ENCODE assay signal across 9 cellular contexts in the genomic region with DNA sequence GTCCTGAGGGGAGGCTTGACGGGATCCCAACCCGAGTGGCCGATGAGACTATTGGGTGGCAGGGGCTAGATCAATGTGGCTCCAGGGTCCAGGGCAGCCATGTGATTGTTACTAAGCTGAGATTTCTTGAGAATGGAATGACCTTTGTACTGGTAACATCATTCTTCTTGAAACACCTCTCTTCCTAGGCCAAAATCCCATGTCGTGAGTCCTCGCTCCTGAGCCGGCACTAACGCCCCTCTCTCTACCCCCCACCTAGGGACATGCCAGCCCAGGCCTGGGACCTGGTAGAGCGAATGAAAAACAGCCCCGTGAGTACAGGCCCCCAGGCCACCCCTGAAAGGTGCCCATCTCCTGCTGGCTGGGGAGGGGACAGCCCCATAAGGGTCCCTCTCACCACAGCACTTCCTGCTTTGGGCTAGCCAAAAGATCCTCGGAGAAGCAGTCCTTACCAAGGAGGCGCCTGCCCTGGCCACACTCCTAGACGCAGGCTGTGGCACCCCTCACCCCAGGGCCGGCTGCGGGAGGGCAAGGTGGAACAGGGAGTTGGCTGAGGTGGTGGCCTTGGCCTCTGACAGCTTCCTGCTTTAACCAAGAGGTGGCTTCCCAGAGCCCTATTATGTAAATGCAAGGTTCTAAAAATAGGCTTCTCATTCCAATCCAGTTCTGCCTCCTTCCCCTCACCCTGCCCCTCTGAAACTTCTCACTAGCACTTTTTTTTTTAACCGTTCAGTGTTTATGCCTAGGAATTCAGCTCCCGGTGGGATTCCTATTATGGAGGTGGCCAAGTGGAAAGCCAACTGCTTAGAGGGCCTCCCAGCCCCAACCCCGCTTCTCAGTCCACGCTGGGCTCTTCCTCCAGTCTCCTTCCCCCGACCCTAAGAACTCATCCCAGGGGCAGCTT.
DNase-seq lines count a peak whose midpoint lies in the region; ATAC-seq and TF ChIP-seq lines count a peak whose summit lies in the region.
"Had no signal": no experiment of that assay in that cellular context is flagged by ENCODE, and none has a peak within 500 bp of the region (broad histone marks: within the 10 kb centered on the region; RNA-seq: fewer than 3 reads in every experiment).

No MANE protein-coding gene starts in this region.

- TF ChIP-seq CTCF in nephron (IDR thresholded peaks at IDR 0.05; ENCODE audit: unreplicated experiment in 3 of 3): no peak

- peak overlapping the region; percentile 92 for H3K27ac Mint-ChIP-seq in activated CD4-positive, alpha-beta memory T cell treated with anti-CD3 and anti-CD28 coated beads for 36 hours
- H3K27ac Mint-ChIP-seq in nephron: peak overlapping the region; percentile 67 to 93 (median 84)

- H3K36me3 Mint-ChIP-seq in activated CD4-positive, alpha-beta memory T cell treated with anti-CD3 and anti-CD28 coated beads for 36 hours: no peaks in the 10 kb centered on the region
- H3K36me3 Mint-ChIP-seq in nephron (ENCODE audit: low read depth): no peaks in the 10 kb centered on the region

- no peaks in the 10 kb centered on the region for H3K9me3 Mint-ChIP-seq in activated CD4-positive, alpha-beta memory T cell treated with anti-CD3 and anti-CD28 coated beads for 36 hours
- H3K9me3 Mint-ChIP-seq in nephron: no peaks in the 10 kb centered on the region

- no peaks in the 10 kb centered on the region for H3K36me3 ChIP-seq in ES-I3 (ENCODE audit: insufficient read depth, low read length)

- peak; percentile 41 for ATAC-seq in HG03521 (IDR thresholded peaks at IDR 0.05; ENCODE audit: unreplicated experiment)
- ATAC-seq: foreskin keratinocyte had no signal

- H3K27ac ChIP-seq in epithelial cell of prostate (peak overlapping the region; percentile 4), temporal lobe (ENCODE audit: low read depth, low read length) (peak overlapping the region; percentile 51)
- H3K27ac ChIP-seq: foreskin keratinocyte had no signal

- H3K9ac ChIP-seq in ES-I3 (ENCODE audit: low read depth, low read length): peak overlapping the region; percentile 9; the same call in 1 of the 2 replicates

- no peaks in the 10 kb centered on the region for H3K9me3 ChIP-seq in ES-I3 (ENCODE audit: control insufficient read depth, insufficient read depth, low read length)

- H3K4me3 Mint-ChIP-seq in activated CD4-positive, alpha-beta memory T cell treated with anti-CD3 and anti-CD28 coated beads for 36 hours: peak overlapping the region; percentile 72
- H3K4me3 Mint-ChIP-seq in nephron: peak overlapping the region in 2 of 3 experiments; percentile 13 to 35

- DNase-seq in activated CD4-positive, alpha-beta memory T cell treated with anti-CD3 and anti-CD28 coated beads for 36 hours: peak; percentile 86
- DNase-seq in epithelial cell of prostate (ENCODE audit: low read depth, low spot score) (no peak), SHP77 treated with DMSO at 0.1 percent for 48 hours (lab: John Stamatoyannopoulos, UW) (no peak), GM19240 (ENCODE audit: insufficient read length, low spot score) (no peak)

- peaks cover 78% of the 10 kb centered on the region for H3K4me1 Mint-ChIP-seq in activated CD4-positive, alpha-beta memory T cell treated with anti-CD3 and anti-CD28 coated beads for 36 hours (ENCODE audit: low read depth)
- peaks cover 71% of the 10 kb centered on the region for H3K4me1 Mint-ChIP-seq in nephron

- intact Hi-C loops in activated CD4-positive, alpha-beta memory T cell treated with anti-CD3 and anti-CD28 coated beads for 36 hours (cut with micrococcal nuclease): loop anchor here (1.0 to 10.0 kb wide), 7 partner anchors 11 to 492 kb away; partner anchors contain the start of genes CLIP4 and FOSL2

- H3K4me1 ChIP-seq in ES-I3 (ENCODE audit: insufficient read depth, low read length): peaks cover 20% of the 10 kb centered on the region; the same call in 1 of the 2 replicates

- H3K27me3 Mint-ChIP-seq in activated CD4-positive, alpha-beta memory T cell treated with anti-CD3 and anti-CD28 coated beads for 36 hours: no peaks in the 10 kb centered on the region
- H3K27me3 Mint-ChIP-seq in nephron (ENCODE audit: low read depth): peaks cover 6% of the 10 kb centered on the region

- CTCF ChIA-PET in activated CD4-positive, alpha-beta memory T cell treated with anti-CD3 and anti-CD28 coated beads for 36 hours (lab: Charles Lee): interaction anchor here (0.9 to 5.8 kb wide), 3 partner anchors 9 to 30 kb away, joined by 3 to 44 read pairs (median 3); no protein-coding TSS in a partner anchor

- POLR2A ChIA-PET in activated CD4-positive, alpha-beta memory T cell treated with anti-CD3 and anti-CD28 coated beads for 36 hours (lab: Charles Lee): interaction anchor here (0.8 to 1.9 kb wide), 9 partner anchors 9 to 245 kb away, joined by 3 to 11 read pairs (median 4); partner anchors contain the start of genes PPP1CB and TRMT61B
